21 cellular contexts compared by ENCODE assay signal in genomic region chr4:177222776-177223175, GRCh38.
"Had no signal": no experiment of that assay in that cellular context is flagged by ENCODE, and none has a peak within 500 bp of the region (broad histone marks: within the 10 kb centered on the region; RNA-seq: fewer than 3 reads in every experiment).

No MANE protein-coding gene starts in this region.

- H3K4me2 ChIP-seq: smooth muscle cell had no signal

- H3K9me3 Mint-ChIP-seq: activated CD4-positive, alpha-beta T cell treated with anti-CD3 and anti-CD28 coated beads, Interleukin-2, amount 10 ng/mL, durations not matched to agents 7 days and 5 days; activated naive CD4-positive, alpha-beta T cell treated with anti-CD3 and anti-CD28 coated beads, Interleukin-2, amount 50 U/mL, for 24 hours; dendritic cell treated with granulocyte-macrophage colony-stimulating factor and Interleukin-4, amounts not matched to agents 40 ng/mL and 50 ng/mL, for 4 days; stimulated activated effector memory CD8-positive, alpha-beta T cell treated with anti-CD3 and anti-CD28 coated beads, Interleukin-12 subunit alpha, Interleukin-12 subunit beta, amount 100 ng/mL, for 72 hours had no signal

- H3K36me3 Mint-ChIP-seq: activated naive CD4-positive, alpha-beta T cell treated with anti-CD3 and anti-CD28 coated beads, Interleukin-2, amount 50 U/mL, for 24 hours; stimulated activated effector memory CD8-positive, alpha-beta T cell treated with anti-CD3 and anti-CD28 coated beads, Interleukin-12 subunit alpha, Interleukin-12 subunit beta, amount 100 ng/mL, for 72 hours had no signal

- H3K4me1 ChIP-seq: esophagus muscularis mucosa, left ventricle myocardium inferior, psoas muscle, testis, upper lobe of left lung had no signal

- H3K9me3 ChIP-seq: esophagus muscularis mucosa, left ventricle myocardium inferior, ovary, psoas muscle, right lobe of liver, testis, upper lobe of left lung had no signal

- H3K27me3 Mint-ChIP-seq: activated naive CD4-positive, alpha-beta T cell treated with anti-CD3 and anti-CD28 coated beads, Interleukin-2, amount 50 U/mL, for 24 hours; dendritic cell treated with granulocyte-macrophage colony-stimulating factor and Interleukin-4, amounts not matched to agents 40 ng/mL and 50 ng/mL, for 4 days; naive B cell had no signal

- H3K4me3 Mint-ChIP-seq: activated CD4-positive, alpha-beta T cell treated with anti-CD3 and anti-CD28 coated beads, Interleukin-2, amount 10 ng/mL, durations not matched to agents 7 days and 5 days; activated naive CD4-positive, alpha-beta T cell treated with anti-CD3 and anti-CD28 coated beads, Interleukin-2, amount 50 U/mL, for 24 hours; dendritic cell treated with granulocyte-macrophage colony-stimulating factor and Interleukin-4, amounts not matched to agents 40 ng/mL and 50 ng/mL, for 4 days; naive B cell; stimulated activated effector memory CD8-positive, alpha-beta T cell treated with anti-CD3 and anti-CD28 coated beads, Interleukin-12 subunit alpha, Interleukin-12 subunit beta, amount 100 ng/mL, for 72 hours had no signal

- DNase-seq: activated CD4-positive, alpha-beta T cell treated with anti-CD3 and anti-CD28 coated beads, Interleukin-2, amount 10 ng/mL, durations not matched to agents 7 days and 5 days; activated CD8-positive, alpha-beta memory T cell treated with anti-CD3 and anti-CD28 coated beads for 24 hours; activated CD8-positive, alpha-beta memory T cell treated with anti-CD3 and anti-CD28 coated beads, Interleukin-2, amount 50 U/mL, for 48 hours; activated effector memory CD4-positive, alpha-beta T cell treated with Interleukin-2 at 50 U/mL for 16 hours; activated T-cell treated with anti-CD3 and anti-CD28 coated beads, Interleukin-2, amount 50 U/mL, for 48 hours; effector CD8-positive, alpha-beta T cell; left ventricle myocardium inferior; naive B cell; ovary; psoas muscle; right lobe of liver; stimulated activated CD4-positive, alpha-beta T cell treated with anti-CD3 and anti-CD28 coated beads, Interleukin-4, amount 100 ng/mL, for 24 hours; T-helper 1 cell; testis; upper lobe of left lung had no signal

- H3K27ac Mint-ChIP-seq: activated CD4-positive, alpha-beta T cell treated with anti-CD3 and anti-CD28 coated beads, Interleukin-2, amount 10 ng/mL, durations not matched to agents 7 days and 5 days; activated naive CD4-positive, alpha-beta T cell treated with anti-CD3 and anti-CD28 coated beads, Interleukin-2, amount 50 U/mL, for 24 hours; dendritic cell treated with granulocyte-macrophage colony-stimulating factor and Interleukin-4, amounts not matched to agents 40 ng/mL and 50 ng/mL, for 4 days; naive B cell; stimulated activated effector memory CD8-positive, alpha-beta T cell treated with anti-CD3 and anti-CD28 coated beads, Interleukin-12 subunit alpha, Interleukin-12 subunit beta, amount 100 ng/mL, for 72 hours had no signal

- H3K27ac ChIP-seq: cardiac muscle cell, esophagus muscularis mucosa, left ventricle myocardium inferior, ovary, psoas muscle, right lobe of liver, testis, upper lobe of left lung had no signal

- H3K27me3 ChIP-seq: cardiac muscle cell, esophagus muscularis mucosa, ovary, right lobe of liver, testis, upper lobe of left lung had no signal

- H3K4me1 Mint-ChIP-seq: activated naive CD4-positive, alpha-beta T cell treated with anti-CD3 and anti-CD28 coated beads, Interleukin-2, amount 50 U/mL, for 24 hours; naive B cell; stimulated activated effector memory CD8-positive, alpha-beta T cell treated with anti-CD3 and anti-CD28 coated beads, Interleukin-12 subunit alpha, Interleukin-12 subunit beta, amount 100 ng/mL, for 72 hours had no signal

- H3K4me3 ChIP-seq: cardiac muscle cell, esophagus muscularis mucosa, left ventricle myocardium inferior, ovary, psoas muscle, right lobe of liver, smooth muscle cell, testis, upper lobe of left lung had no signal

- H3K36me3 ChIP-seq: cardiac muscle cell, esophagus muscularis mucosa, left ventricle myocardium inferior, ovary, right lobe of liver, upper lobe of left lung had no signal
